In genomic region chr1:207974146-207974545, GRCh38 we compare ENCODE assay signal across 15 cellular contexts.
"Had no signal": no experiment of that assay in that cellular context is flagged by ENCODE, and none has a peak within 500 bp of the region (broad histone marks: within the 10 kb centered on the region; RNA-seq: fewer than 3 reads in every experiment).

No MANE protein-coding gene starts in this region.

- H3K9me3 ChIP-seq: prostate gland had no signal

- ATAC-seq: activated CD8-positive, alpha-beta memory T cell treated with anti-CD3 and anti-CD28 coated beads, Interleukin-2, amount 10 ng/mL, durations not matched to agents 7 days and 5 days; activated naive CD8-positive, alpha-beta T cell treated with anti-CD3 and anti-CD28 coated beads, Interleukin-2, amount 50 U/mL, for 24 hours; foreskin keratinocyte; right cardiac atrium had no signal

- H3K4me1 ChIP-seq: foreskin keratinocyte, prostate gland had no signal

- H3K4me3 ChIP-seq: prostate gland, smooth muscle cell had no signal

- H3K27ac ChIP-seq: foreskin keratinocyte, prostate gland had no signal

- DNase-seq: activated CD4-positive, alpha-beta memory T cell treated with anti-CD3 and anti-CD28 coated beads for 36 hours; activated CD4-positive, alpha-beta T cell treated with anti-CD3 and anti-CD28 coated beads for 1 hour; activated CD8-positive, alpha-beta memory T cell treated with anti-CD3 and anti-CD28 coated beads, Interleukin-2, amount 10 ng/mL, durations not matched to agents 7 days and 5 days; activated naive CD4-positive, alpha-beta T cell treated with anti-CD3 and anti-CD28 coated beads for 36 hours; activated naive CD8-positive, alpha-beta T cell treated with anti-CD3 and anti-CD28 coated beads, Interleukin-2, amount 50 U/mL, for 24 hours; activated T-cell treated with anti-CD3 and anti-CD28 coated beads, Interleukin-2, amount 50 U/mL, for 1 hour; aorta; cortex of kidney; effector CD8-positive, alpha-beta T cell; foreskin keratinocyte; glutamatergic neuron; right cardiac atrium; T1000 had no signal

- H3K4me2 ChIP-seq: smooth muscle cell had no signal

- H3K36me3 ChIP-seq: prostate gland had no signal
